ENCODE assay signal across 18 cellular contexts in the genomic region with DNA sequence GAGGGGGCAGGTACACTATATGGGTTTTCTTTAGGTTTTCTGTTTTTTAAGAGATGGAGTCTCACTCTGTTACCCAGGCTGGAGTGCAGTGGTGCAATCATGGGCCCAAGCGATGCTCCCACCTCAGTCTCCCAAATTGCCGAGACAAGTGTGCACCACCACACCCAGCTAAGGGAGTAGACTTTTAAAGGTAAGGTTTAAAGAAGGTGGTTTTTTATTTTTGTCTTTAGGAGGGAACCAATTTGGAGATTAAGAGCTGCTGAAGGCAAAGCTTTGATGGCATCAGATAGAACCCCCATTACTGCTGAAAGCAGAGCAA. TPM values are rescaled to one million over a fixed set of nuclear protein-coding genes. Genes with fewer than 3 reads are reported as not detected.
DNase-seq lines count a peak whose midpoint lies in the region; ATAC-seq and TF ChIP-seq lines count a peak whose summit lies in the region.
"Had no signal": no experiment of that assay in that cellular context is flagged by ENCODE, and none has a peak within 500 bp of the region (broad histone marks: within the 10 kb centered on the region; RNA-seq: fewer than 3 reads in every experiment).

No MANE protein-coding gene starts in this region.

- dilution Hi-C loops in mammary epithelial cell (cut with HindIII; ENCODE audit: low sequenced_read_pairs) = no loop called here

- no peaks in the 10 kb centered on the region for H3K9me3 Mint-ChIP-seq in Calu3 (ENCODE audit: low read depth, unreplicated experiment)
- H3K9me3 Mint-ChIP-seq: CD8-positive, alpha-beta T cell had no signal

- H3K27ac Mint-ChIP-seq in Calu3 (ENCODE audit: unreplicated experiment) (peak overlapping the region; percentile 25), T-helper 17 cell (peak overlapping the region; percentile 37)
- H3K27ac Mint-ChIP-seq: CD8-positive, alpha-beta T cell had no signal

- CTCF ChIA-PET in A673 (lab: Charles Lee) (no interaction called here), Calu3 (lab: Charles Lee) (interaction anchor here (0.7 kb wide), 1 partner anchor 70 kb away, joined by 3 read pairs; no protein-coding TSS in a partner anchor), mammary epithelial cell (lab: Charles Lee; ENCODE audit: low non-redundant PET) (no interaction called here)

- H3K4me3 Mint-ChIP-seq in Calu3 (ENCODE audit: low read depth, unreplicated experiment) (no peak overlapping the region), T-helper 17 cell (peak overlapping the region; percentile 69)
- H3K4me3 Mint-ChIP-seq: CD8-positive, alpha-beta T cell had no signal

- in situ Hi-C loops in mammary epithelial cell (cut with MboI; ENCODE audit: low sequenced_read_pairs in 2 of 2) = no loop called here

- H3K36me3 ChIP-seq in A673 (ENCODE audit: insufficient read depth, low read length, poor library complexity, severe bottlenecking) (peaks cover 58% of the 10 kb centered on the region), mammary epithelial cell (ENCODE audit: insufficient read depth, low read length) (peaks cover 46% of the 10 kb centered on the region)

- no peaks in the 10 kb centered on the region for H3K4me1 ChIP-seq in A673 (ENCODE audit: insufficient read depth, low read length, poor library complexity, severe bottlenecking)
- peaks cover 5% of the 10 kb centered on the region for H3K4me1 ChIP-seq in foreskin keratinocyte
- H3K4me1 ChIP-seq in mammary epithelial cell (ENCODE audit: insufficient read depth, low read length) = no peaks in the 10 kb centered on the region

- peaks cover 39% of the 10 kb centered on the region for H3K79me2 ChIP-seq in mammary epithelial cell (ENCODE audit: insufficient read depth, low read length)

- H3K27ac ChIP-seq in A673 (ENCODE audit: low read depth, low read length, poor library complexity, severe bottlenecking) = peak overlapping the region; percentile 51
- H3K27ac ChIP-seq in foreskin keratinocyte = no peak overlapping the region
- H3K27ac ChIP-seq in mammary epithelial cell (ENCODE audit: insufficient read depth, low read depth, low read length) = no peak overlapping the region
- H3K27ac ChIP-seq: PC-9 had no signal

- H3K9ac ChIP-seq in mammary epithelial cell (ENCODE audit: insufficient read depth, low read length) = no peak overlapping the region

- H3K9me3 ChIP-seq in A673 (ENCODE audit: low read depth, low read length, poor library complexity, severe bottlenecking) = no peaks in the 10 kb centered on the region
- H3K9me3 ChIP-seq in T-helper 17 cell (ENCODE audit: control insufficient read depth, low read length, poor library complexity, severe bottlenecking) = no peaks in the 10 kb centered on the region
- H3K9me3 ChIP-seq in mammary epithelial cell (replicated peaks; ENCODE audit: insufficient read depth, low read length) = no peaks in the 10 kb centered on the region
- H3K9me3 ChIP-seq: HAP-1 had no signal

- ATAC-seq in T-helper 17 cell (no peak), foreskin keratinocyte (peak; percentile 4), HG03108 (IDR thresholded peaks at IDR 0.05; ENCODE audit: unreplicated experiment) (no peak)
- ATAC-seq: CD8-positive, alpha-beta T cell; Right ventricle myocardium inferior had no signal

- H3K36me3 Mint-ChIP-seq in Calu3 (ENCODE audit: insufficient read depth, unreplicated experiment) (peaks cover 85% of the 10 kb centered on the region), T-helper 17 cell (ENCODE audit: low read depth) (peaks cover 6% of the 10 kb centered on the region)

- no peaks in the 10 kb centered on the region for H3K27me3 Mint-ChIP-seq in Calu3 (ENCODE audit: unreplicated experiment)
- H3K27me3 Mint-ChIP-seq in T-helper 17 cell = no peaks in the 10 kb centered on the region

- intact Hi-C loops in A673 (cut with micrococcal nuclease; ENCODE audit: unreplicated experiment) = no loop called here
- intact Hi-C loops in Calu3 (cut with micrococcal nuclease; ENCODE audit: unreplicated experiment) = loop anchor here (5.0 kb wide), 1 partner anchor 42 kb away; a partner anchor contains a TSS
- intact Hi-C loops in mammary epithelial cell (cut with micrococcal nuclease) = no loop called here

- 100% methylated on average over 2 of the region's 2 CpGs for WGBS in mammary epithelial cell (ENCODE audit: low coverage, missing lambda C conversion rate)

- DNase-seq in A673 (ENCODE audit: low spot score) (no peak), Calu3 (no peak), T-helper 17 cell (no peak), foreskin keratinocyte (no peak), SHP77 (lab: John Stamatoyannopoulos, UW) (no peak), SIG-M5 (lab: John Stamatoyannopoulos, UW) (no peak), mammary epithelial cell (no peak)
- DNase-seq: CD8-positive, alpha-beta T cell; DMS79 treated with DMSO at 0.1 percent for 48 hours; NCI-H1048; NCI-H1436 treated with DMSO at 0.1 percent for 48 hours; NCI-H2081 treated with DMSO at 0.1 percent for 48 hours; NCI-H510A; NCI-H774; PC-9 had no signal

- TF ChIP-seq CTCF in A673 (conservative IDR thresholded peaks at IDR 0.05; ENCODE audit: low read depth, low read length) = no peak
- TF ChIP-seq CTCF in Calu3 (IDR thresholded peaks at IDR 0.05; ENCODE audit: unreplicated experiment) = no peak
- no peak for TF ChIP-seq CTCF in foreskin keratinocyte (conservative IDR thresholded peaks at IDR 0.05)
- no peak for TF ChIP-seq CTCF in mammary epithelial cell (conservative IDR thresholded peaks at IDR 0.05 in 1 of 2, IDR thresholded peaks at IDR 0.05 in 1 of 2; ENCODE audit: extremely low read depth in 1 of 2, insufficient read depth in 1 of 2, low read depth in 1 of 2, low read length in 2 of 2)

- H3K27me3 ChIP-seq in A673 (replicated peaks; ENCODE audit: insufficient read depth, low read depth, low read length, poor library complexity) = no peaks in the 10 kb centered on the region
- no peaks in the 10 kb centered on the region for H3K27me3 ChIP-seq in foreskin keratinocyte
- H3K27me3 ChIP-seq in mammary epithelial cell (ENCODE audit: insufficient read depth, low read length) = no peaks in the 10 kb centered on the region

- H3K4me1 Mint-ChIP-seq in Calu3 (ENCODE audit: low read depth, unreplicated experiment) (peaks cover 10% of the 10 kb centered on the region), T-helper 17 cell (peaks cover 14% of the 10 kb centered on the region)

- no peak overlapping the region for H3K4me3 ChIP-seq in A673 (ENCODE audit: low read depth, low read length, poor library complexity, severe bottlenecking)
- no peak overlapping the region for H3K4me3 ChIP-seq in mammary epithelial cell (replicated peaks in 1 of 3; ENCODE audit: insufficient read depth in 1 of 3, low read depth in 2 of 3, low read length in 3 of 3)
- H3K4me3 ChIP-seq: HAP-1, PC-9 had no signal

- H4K20me1 ChIP-seq in mammary epithelial cell (ENCODE audit: insufficient read depth, low read length) = no peaks in the 10 kb centered on the region

- no peak overlapping the region for H3K4me2 ChIP-seq in mammary epithelial cell (ENCODE audit: insufficient read depth, low read depth, low read length)
- H3K4me2 ChIP-seq: PC-9 had no signal

- POLR2A ChIA-PET in A673 (lab: Charles Lee; ENCODE audit: low non-redundant PET) = interaction anchor here (0.6 to 1.0 kb wide), 3 partner anchors 8 to 35 kb away, joined by 3 to 5 read pairs (median 3); no protein-coding TSS in a partner anchor

- no TSS peak for BruUV-seq in A673 (replicated peaks; lab: Mats Ljungman, UMichigan)
- no TSS peak for BruUV-seq in Calu3 (replicated peaks; lab: Mats Ljungman, UMichigan)
- no TSS peak for BruUV-seq in mammary epithelial cell (replicated peaks; lab: Mats Ljungman, UMichigan)

- no peak overlapping the region for H2AFZ ChIP-seq in mammary epithelial cell (ENCODE audit: low read depth, low read length)
- H2AFZ ChIP-seq: PC-9 had no signal

RNA-seq across cellular contexts. Expression of a gene that starts 7.9 kb away (rescaled TPM):
- 189 and 212 TPM in 2 replicates for total RNA-seq in A673 (2021)
- 202 and 205 TPM in 2 replicates for total RNA-seq in Calu3 (2022)
- 100 to 1,000 TPM; 257 to 285 TPM for total RNA-seq in T-helper 17 cell
- total RNA-seq in foreskin keratinocyte = 75.7 and 82.6 TPM in 2 replicates
- polyA plus RNA-seq in foreskin keratinocyte = 56.8 and 65.6 TPM in 2 replicates
- total RNA-seq in mammary epithelial cell = 100 to 1,000 TPM in 1 of 2 donors, 10 to 100 TPM in 1; 81.2 to 126 TPM
- 69.6 TPM for polyA plus RNA-seq in mammary epithelial cell
- 80.9 TPM for polyA minus RNA-seq in mammary epithelial cell

RNA-seq across cellular contexts. Expression of a gene that starts 41.9 kb away (rescaled TPM):
- total RNA-seq in A673 (2021) (8.1 and 9.6 TPM in 2 replicates), Calu3 (2022) (39.7 and 42.3 TPM in 2 replicates), T-helper 17 cell (10 to 100 TPM in 1 of 2 donors, 1 to 10 TPM in 1; 9.9 to 11.6 TPM), foreskin keratinocyte (4.2 and 4.8 TPM in 2 replicates), mammary epithelial cell (10 to 100 TPM; 10.4 to 14.5 TPM)
- polyA plus RNA-seq in foreskin keratinocyte (1.5 and 2.4 TPM in 2 replicates), mammary epithelial cell (1.8 TPM)
- 2.9 TPM for polyA minus RNA-seq in mammary epithelial cell
